ENCODE assay signal across 1 cellular context in genomic region chr10:73781879-73782748, GRCh38.
TF ChIP-seq lines count a peak whose summit lies in the region.

CHCHD1 (plus strand) TSS chr10:73782048; CDS start chr10:73782076, 28 bp downstream.

TF ChIP-seq in HepG2, 621 proteins besides CTCF, POLR2A, EP300 and RAD21 (continued from another document and continues in another):
- TF ChIP-seq ZBTB49 (CRISPR knock-in tag; IDR thresholded peaks at IDR 0.05; ENCODE audit: borderline replicate concordance) (no peak), ZNF570 (CRISPR knock-in tag; IDR thresholded peaks at IDR 0.05; ENCODE audit: borderline replicate concordance) (no peak), ZXDC (CRISPR knock-in tag; IDR thresholded peaks at IDR 0.05) (0 out of 2 replicates have a peak, but pooled peaks have one; percentile 52), FOXC1 (CRISPR knock-in tag; IDR thresholded peaks at IDR 0.05; ENCODE audit: borderline replicate concordance) (peak; percentile 72; the same call in 1 of the 2 replicates), ZNF124 (CRISPR knock-in tag; IDR thresholded peaks at IDR 0.05) (peak; percentile 47; the same call in 1 of the 2 replicates), SIN3A (IDR thresholded peaks at IDR 0.05; ENCODE audit: borderline replicate concordance, low read depth, low read length) (0 out of 2 replicates have a peak, but pooled peaks have one; percentile 84), LCORL (IDR thresholded peaks at IDR 0.05) (no peak), LCORL (CRISPR knock-in tag; IDR thresholded peaks at IDR 0.05) (no peak; the same call in 1 of the 2 replicates), ZNF510 (CRISPR knock-in tag; IDR thresholded peaks at IDR 0.05; ENCODE audit: low read depth) (no peak), YEATS2 (CRISPR knock-in tag; IDR thresholded peaks at IDR 0.05; ENCODE audit: borderline replicate concordance) (peak; percentile 93), ATF2 (CRISPR knock-in tag; IDR thresholded peaks at IDR 0.05) (0 out of 2 replicates have a peak, but pooled peaks have one; percentile 51), RERE (CRISPR knock-in tag; IDR thresholded peaks at IDR 0.05; ENCODE audit: low read depth) (peak; percentile 60; the same call in 1 of the 2 replicates), ZNF891 (CRISPR knock-in tag; IDR thresholded peaks at IDR 0.05) (peak; percentile 96), SNAPC2 (CRISPR knock-in tag; IDR thresholded peaks at IDR 0.05) (0 out of 2 replicates have a peak, but pooled peaks have one; percentile 68), ASH2L (IDR thresholded peaks at IDR 0.05; ENCODE audit: insufficient read length, low read depth, low read length) (peak; percentile 84), ZNF562 (CRISPR knock-in tag; IDR thresholded peaks at IDR 0.05; ENCODE audit: borderline replicate concordance) (no peak), RFX1 (IDR thresholded peaks at IDR 0.05) (no peak), HIVEP1 (CRISPR knock-in tag; IDR thresholded peaks at IDR 0.05) (0 out of 2 replicates have a peak, but pooled peaks have one; percentile 43), PAX8 (CRISPR knock-in tag; IDR thresholded peaks at IDR 0.05; ENCODE audit: borderline replicate concordance) (no peak), NBN (conservative IDR thresholded peaks at IDR 0.05) (no peak), ZNF709 (CRISPR knock-in tag; IDR thresholded peaks at IDR 0.05) (0 out of 2 replicates have a peak, but pooled peaks have one; percentile 45), PRMT3 (CRISPR knock-in tag; IDR thresholded peaks at IDR 0.05; ENCODE audit: borderline replicate concordance, low read depth) (no peak), PHF21A (CRISPR knock-in tag; IDR thresholded peaks at IDR 0.05) (peak; percentile 47; the same call in 1 of the 2 replicates), ZMYM4 (CRISPR knock-in tag; IDR thresholded peaks at IDR 0.05) (no peak; the same call in none of the 2 replicates), ZNF12 (CRISPR knock-in tag; IDR thresholded peaks at IDR 0.05) (peak; percentile 28; the same call in 1 of the 2 replicates), ZNF766 (CRISPR knock-in tag; IDR thresholded peaks at IDR 0.05; ENCODE audit: borderline replicate concordance) (peak; percentile 63; the same call in 1 of the 2 replicates), ISL2 (CRISPR knock-in tag; IDR thresholded peaks at IDR 0.05) (peak; percentile 73), ZBTB10 (CRISPR knock-in tag; IDR thresholded peaks at IDR 0.05; ENCODE audit: borderline replicate concordance) (no peak), ZNF558 (CRISPR knock-in tag; IDR thresholded peaks at IDR 0.05; ENCODE audit: borderline replicate concordance) (0 out of 2 replicates have a peak, but pooled peaks have one; percentile 49), HMGXB4 (CRISPR knock-in tag; IDR thresholded peaks at IDR 0.05; ENCODE audit: borderline replicate concordance in 1 of 2, low read depth in 1 of 2) (peak; percentile 71 to 72; a peak in 3 of 4 replicates), MLX (CRISPR knock-in tag; IDR thresholded peaks at IDR 0.05) (peak; percentile 18; the same call in 1 of the 2 replicates), ZNF280D (CRISPR knock-in tag; IDR thresholded peaks at IDR 0.05) (no peak), FOSL2 (CRISPR knock-in tag; IDR thresholded peaks at IDR 0.05) (peak; percentile 40), MEIS2 (CRISPR knock-in tag; IDR thresholded peaks at IDR 0.05) (0 out of 2 replicates have a peak, but pooled peaks have one; percentile 61), MAFK (conservative IDR thresholded peaks at IDR 0.05 in 1 of 2, IDR thresholded peaks at IDR 0.05 in 1 of 2; ENCODE audit: low read length in 2 of 2) (no peak), AHR (CRISPR knock-in tag; IDR thresholded peaks at IDR 0.05) (peak; percentile 81; the same call in 1 of the 2 replicates)
